In genomic region chr2:202912342-202912804, GRCh38 we compare ENCODE assay signal across 8 cellular contexts. TPM values are rescaled to one million over a fixed set of nuclear protein-coding genes. Genes with fewer than 3 reads are reported as not detected.
DNase-seq lines count a peak whose midpoint lies in the region; ATAC-seq and TF ChIP-seq lines count a peak whose summit lies in the region.
"Not testable (repeated sequence)": the region's sequence is repeated elsewhere in the genome, so short reads cannot be mapped to it uniquely, and the experiment has no call there.

No MANE protein-coding gene starts in this region.

- H3K79me2 ChIP-seq in DOHH2 (ENCODE audit: control insufficient read depth, low read length) = peaks cover 51% of the 10 kb centered on the region

- H3K27me3 ChIP-seq in DOHH2 (ENCODE audit: control insufficient read depth, low read length); RWPE2 (ENCODE audit: insufficient read depth, poor library complexity, severe bottlenecking); muscle layer of colon (ENCODE audit: control insufficient read depth in 1 of 2, insufficient read depth in 2 of 2, low read length in 2 of 2); stomach: not testable (repeated sequence)

- peak overlapping the region; percentile 99 for H3K27ac Mint-ChIP-seq in activated naive CD8-positive, alpha-beta T cell treated with anti-CD3 and anti-CD28 coated beads for 36 hours

- TF ChIP-seq POLR2A in stomach (IDR thresholded peaks at IDR 0.05) = not testable (repeated sequence)

- DNase-seq in RWPE2 (ENCODE audit: low spot score); fibroblast of the aortic adventitia (ENCODE audit: low read depth); stomach: not testable (repeated sequence)
- DNase-seq in activated naive CD8-positive, alpha-beta T cell treated with anti-CD3 and anti-CD28 coated beads for 36 hours = peak; percentile 13

- not testable (repeated sequence) for H3K9me3 ChIP-seq in DOHH2 (ENCODE audit: control insufficient read depth, insufficient read depth, low read length); RWPE2 (ENCODE audit: severe bottlenecking); muscle layer of colon (ENCODE audit: low read length); stomach

- peaks cover 27% of the 10 kb centered on the region for H3K4me1 Mint-ChIP-seq in activated naive CD8-positive, alpha-beta T cell treated with anti-CD3 and anti-CD28 coated beads for 36 hours

- H3K4me1 ChIP-seq in DOHH2 (ENCODE audit: control insufficient read depth, low read length) (peaks cover 19% of the 10 kb centered on the region), RWPE2 (ENCODE audit: insufficient read depth, poor library complexity, severe bottlenecking) (peaks cover 19% of the 10 kb centered on the region), stomach (peaks cover 13 to 46% (median 31%) of the 10 kb centered on the region in 4 donors)
- not testable (repeated sequence) for H3K4me1 ChIP-seq in muscle layer of colon (ENCODE audit: insufficient read depth, low read length)

- 2% methylated on average over 15 of the region's 41 CpGs; no CpG with 5 or more reads in 4 of the 5 donors for WGBS in stomach, 5 donors

- H3K36me3 ChIP-seq in DOHH2 (ENCODE audit: control insufficient read depth, low read length) = peaks cover 20% of the 10 kb centered on the region
- H3K36me3 ChIP-seq in RWPE2 (ENCODE audit: low read depth); muscle layer of colon (ENCODE audit: insufficient read depth, low read length); stomach: not testable (repeated sequence)

- TF ChIP-seq EP300 in stomach (IDR thresholded peaks at IDR 0.05) = not testable (repeated sequence)

- H3K9me2 ChIP-seq in DOHH2 (replicated peaks; ENCODE audit: control insufficient read depth, low read length) = not testable (repeated sequence)

- peak overlapping the region; percentile 96 for H3K4me3 Mint-ChIP-seq in activated naive CD8-positive, alpha-beta T cell treated with anti-CD3 and anti-CD28 coated beads for 36 hours

- peaks cover 23% of the 10 kb centered on the region for H3K36me3 Mint-ChIP-seq in activated naive CD8-positive, alpha-beta T cell treated with anti-CD3 and anti-CD28 coated beads for 36 hours

- H3K9me3 Mint-ChIP-seq in activated naive CD8-positive, alpha-beta T cell treated with anti-CD3 and anti-CD28 coated beads for 36 hours = not testable (repeated sequence)

- H3F3A ChIP-seq in DOHH2 (ENCODE audit: control insufficient read depth, insufficient read depth) = not testable (repeated sequence)

- not testable (repeated sequence) for H4K20me1 ChIP-seq in DOHH2 (ENCODE audit: control insufficient read depth, insufficient read depth, low read depth, low read length)

- H3K27ac ChIP-seq in DOHH2 (ENCODE audit: low read depth, low read length) (peak overlapping the region; percentile 86), RWPE2 (ENCODE audit: poor library complexity, severe bottlenecking) (peak overlapping the region; percentile 78), muscle layer of colon (ENCODE audit: low read depth, low read length) (peak overlapping the region; percentile 85), stomach (peak overlapping the region; percentile 73 to 93 (median 91))

- H3K4me3 ChIP-seq in DOHH2 (ENCODE audit: low read length) (peak overlapping the region; percentile 88), RWPE2 (ENCODE audit: severe bottlenecking) (peak overlapping the region; percentile 69), fibroblast of the aortic adventitia (ENCODE audit: low read depth, low read length) (peak overlapping the region; percentile 95), muscle layer of colon (ENCODE audit: low read depth in 1 of 2, low read length in 2 of 2) (peak overlapping the region; percentile 88 to 100), stomach (peak overlapping the region; percentile 60 to 87 (median 78))

- H3K27me3 Mint-ChIP-seq in activated naive CD8-positive, alpha-beta T cell treated with anti-CD3 and anti-CD28 coated beads for 36 hours = not testable (repeated sequence)

- H3K9ac ChIP-seq in muscle layer of colon (ENCODE audit: low read length) = not testable (repeated sequence)

- ATAC-seq in GM21515 (IDR thresholded peaks at IDR 0.05; ENCODE audit: unreplicated experiment) = peak; percentile 55
- ATAC-seq in HG03135 (IDR thresholded peaks at IDR 0.05; ENCODE audit: unreplicated experiment) = peak; percentile 49
- peak; percentile 62 for ATAC-seq in RWPE2 (ENCODE audit: low read depth)

- H3K4me2 ChIP-seq in DOHH2 (ENCODE audit: low read length) = peak overlapping the region; percentile 78

- TF ChIP-seq CTCF in DOHH2 (IDR thresholded peaks at IDR 0.05; ENCODE audit: low read depth, low read length, poor library complexity, severe bottlenecking); RWPE2 (IDR thresholded peaks at IDR 0.05; ENCODE audit: poor library complexity, severe bottlenecking); fibroblast of the aortic adventitia (IDR thresholded peaks at IDR 0.05; ENCODE audit: insufficient read depth, low read length); stomach (IDR thresholded peaks at IDR 0.05): not testable (repeated sequence)

- intact Hi-C loops in stomach (cut with DNase I; ENCODE audit: low total_unique reads) = not testable (repeated sequence)

RNA-seq across cellular contexts. Expression of gene CARF, which starts 0.3 kb away (rescaled TPM):
- total RNA-seq in activated naive CD8-positive, alpha-beta T cell treated with anti-CD3 and anti-CD28 coated beads for 36 hours = 1 to 10 TPM; 3.5 to 4.2 TPM
- total RNA-seq in fibroblast of the aortic adventitia (ENCODE audit: low replicate concordance) (14.0 and 14.2 TPM in 2 replicates), stomach (10 to 100 TPM; 16.5 to 30.9 (median 23.9) TPM)
- polyA plus RNA-seq in stomach = 1 to 10 TPM; 1.8 to 5.2 (median 2.3) TPM

RNA-seq across cellular contexts. Expression of gene WDR12, which starts 0.9 kb away (rescaled TPM):
- 100 to 1,000 TPM; 158 to 174 TPM for total RNA-seq in activated naive CD8-positive, alpha-beta T cell treated with anti-CD3 and anti-CD28 coated beads for 36 hours
- total RNA-seq in fibroblast of the aortic adventitia (ENCODE audit: low replicate concordance) = 28.1 and 34.4 TPM in 2 replicates
- 10 to 100 TPM in 2 of 5 donors, 1 to 10 TPM in 2, not detected in 1; 1.7 to 40.9 (median 11.1) TPM for total RNA-seq in stomach
- polyA plus RNA-seq in stomach = 10 to 100 TPM in 2 of 3 donors, 1 to 10 TPM in 1; 9.3 to 18.3 (median 10.1) TPM

RNA-seq across cellular contexts. Expression of gene ICA1L, which starts 40.8 kb away (rescaled TPM):
- 1 to 10 TPM; 7.5 to 8.0 TPM for total RNA-seq in activated naive CD8-positive, alpha-beta T cell treated with anti-CD3 and anti-CD28 coated beads for 36 hours
- total RNA-seq in fibroblast of the aortic adventitia (ENCODE audit: low replicate concordance) (8.9 TPM in 2 replicates), stomach (10 to 100 TPM in 3 of 5 donors, 1 to 10 TPM in 1, under 1 TPM in 1; 0.87 to 36.7 (median 16.5) TPM)
- polyA plus RNA-seq in stomach = 1 to 10 TPM; 1.2 to 2.7 (median 1.8) TPM
